ENCODE assay signal across 1 cellular context in the genomic region with DNA sequence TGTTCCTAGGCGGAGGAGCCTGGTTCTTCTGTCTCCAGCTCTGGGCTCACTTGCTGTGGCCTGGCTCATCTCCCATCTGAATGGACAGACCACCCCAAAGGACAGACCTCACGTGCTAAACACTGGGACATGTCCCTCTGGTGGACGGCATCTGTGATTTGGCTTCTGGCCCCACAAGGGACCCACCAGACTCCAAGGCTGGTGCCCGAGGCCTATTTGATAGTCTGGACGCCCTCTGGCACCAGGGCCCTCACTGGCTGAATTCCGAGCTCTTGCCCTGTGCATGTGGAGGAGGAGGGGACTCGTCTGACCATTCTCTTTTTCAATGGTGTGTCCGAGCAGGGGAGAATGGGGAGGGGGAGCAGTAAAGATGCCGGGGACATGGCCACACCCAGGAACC.
TF ChIP-seq lines count a peak whose summit lies in the region.

No MANE protein-coding gene starts in this region.

TF ChIP-seq in H1, 55 proteins besides CTCF, POLR2A, EP300 and RAD21:
- no peak for TF ChIP-seq ZNF274 (IDR thresholded peaks at IDR 0.05; ENCODE audit: borderline replicate concordance, extremely low read depth, low read length)
- no peak for TF ChIP-seq MAFK (IDR thresholded peaks at IDR 0.05; ENCODE audit: low read depth, low read length)
- no peak for TF ChIP-seq YY1 (IDR thresholded peaks at IDR 0.05; ENCODE audit: low read depth, low read length)
- no peak for TF ChIP-seq ASH2L (IDR thresholded peaks at IDR 0.05; ENCODE audit: low read length)
- no peak for TF ChIP-seq POU5F1 (IDR thresholded peaks at IDR 0.05; ENCODE audit: low read depth, low read length)
- TF ChIP-seq MAX (IDR thresholded peaks at IDR 0.05) = no peak
- no peak for TF ChIP-seq JUND (IDR thresholded peaks at IDR 0.05; ENCODE audit: low read length)
- no peak for TF ChIP-seq TBP (IDR thresholded peaks at IDR 0.05; ENCODE audit: low read depth, low read length)
- TF ChIP-seq RBBP5 (IDR thresholded peaks at IDR 0.05; ENCODE audit: borderline replicate concordance, low read depth, low read length) = no peak
- no peak for TF ChIP-seq GTF2F1 (IDR thresholded peaks at IDR 0.05; ENCODE audit: borderline replicate concordance, low read depth, low read length)
- TF ChIP-seq SIX5 (IDR thresholded peaks at IDR 0.05; ENCODE audit: low read depth, low read length) = no peak
- no peak for TF ChIP-seq JUN (IDR thresholded peaks at IDR 0.05; ENCODE audit: low read depth, low read length)
- TF ChIP-seq ATF2 (IDR thresholded peaks at IDR 0.05; ENCODE audit: low read length) = no peak
- no peak for TF ChIP-seq RXRA (IDR thresholded peaks at IDR 0.05; ENCODE audit: insufficient read depth, low read depth, low read length)
- no peak for TF ChIP-seq EZH2 (IDR thresholded peaks at IDR 0.05; ENCODE audit: low read depth, low read length, severe bottlenecking)
- no peak for TF ChIP-seq SUZ12 (IDR thresholded peaks at IDR 0.05; ENCODE audit: low read length)
- TF ChIP-seq TAF7 (optimal IDR thresholded peaks at IDR 0.05; ENCODE audit: borderline replicate concordance, low read depth, low read length) = no peak
